11 cellular contexts compared by ENCODE assay signal in the genomic region with DNA sequence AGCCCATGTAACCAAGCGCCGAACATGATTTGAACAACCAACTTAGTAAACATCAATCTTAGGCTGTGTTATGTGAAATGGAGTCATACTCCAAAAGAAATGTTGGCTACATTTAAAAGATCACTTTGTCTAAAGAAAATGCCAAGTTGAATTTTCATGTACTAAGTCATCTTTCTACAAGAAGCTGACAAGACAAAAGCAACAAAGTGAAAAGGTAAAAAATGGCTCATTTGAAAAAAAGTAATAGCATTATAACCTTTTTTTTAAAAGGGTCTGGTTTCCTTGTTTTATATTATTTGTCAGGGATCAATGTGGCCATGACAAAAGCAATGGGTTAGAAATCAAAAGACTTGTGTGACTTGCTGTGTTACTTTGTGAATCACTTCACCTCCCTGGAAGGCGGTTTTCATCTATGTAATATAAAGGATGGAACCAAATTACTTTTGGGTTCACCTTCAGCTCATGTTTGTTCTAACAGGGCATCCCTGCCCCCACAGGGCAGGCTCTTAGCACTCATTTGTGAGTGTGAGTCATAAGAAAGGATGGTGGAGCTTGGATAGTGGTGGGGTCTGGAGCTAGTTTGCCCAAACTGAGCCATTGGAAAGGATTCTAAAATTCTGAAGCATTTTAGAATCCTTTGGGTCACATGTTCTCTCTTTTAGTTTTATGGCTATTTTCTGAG.
DNase-seq lines count a peak whose midpoint lies in the region; TF ChIP-seq lines count a peak whose summit lies in the region.
"Had no signal": no experiment of that assay in that cellular context is flagged by ENCODE, and none has a peak within 500 bp of the region (broad histone marks: within the 10 kb centered on the region; RNA-seq: fewer than 3 reads in every experiment).

No MANE protein-coding gene starts in this region.

- H3K27ac ChIP-seq in thyroid gland: peak overlapping the region in 1 of 3 donors; percentile 14

- DNase-seq in activated CD4-positive, alpha-beta T cell treated with anti-CD3 and anti-CD28 coated beads for 48 hours: peak; percentile 62
- no peak for DNase-seq in activated CD4-positive, alpha-beta T cell treated with anti-CD3 and anti-CD28 coated beads for 1 hour
- DNase-seq in activated naive CD4-positive, alpha-beta T cell treated with anti-CD3 and anti-CD28 coated beads for 36 hours: peak; percentile 67
- DNase-seq in iPS-NIHi7 (ENCODE audit: extremely low spot score): peak; percentile 63
- DNase-seq in thyroid gland: peak; percentile 16 to 31
- no peak for DNase-seq in amygdala (lab: John Stamatoyannopoulos, UW)
- no peak for DNase-seq in MV-4-11 (lab: John Stamatoyannopoulos, UW)
- DNase-seq in NCI-H2081 (lab: John Stamatoyannopoulos, UW): no peak
- DNase-seq: OCI-M1 had no signal

- no peaks in the 10 kb centered on the region for H3K27me3 Mint-ChIP-seq in activated naive CD4-positive, alpha-beta T cell treated with anti-CD3 and anti-CD28 coated beads for 36 hours (ENCODE audit: low read depth)
- H3K27me3 Mint-ChIP-seq: B cell had no signal

- intact Hi-C loops in activated naive CD4-positive, alpha-beta T cell treated with anti-CD3 and anti-CD28 coated beads for 36 hours (cut with micrococcal nuclease): loop anchor here (1.0 to 5.0 kb wide), 4 partner anchors 149 to 334 kb away; a partner anchor contains a TSS
- intact Hi-C loops in thyroid gland (cut with DNase I): loop anchor here (5.0 kb wide), 1 partner anchor 286 kb away; a partner anchor contains a TSS

- H3K4me3 Mint-ChIP-seq in activated naive CD4-positive, alpha-beta T cell treated with anti-CD3 and anti-CD28 coated beads for 36 hours: no peak overlapping the region
- H3K4me3 Mint-ChIP-seq: B cell had no signal

- no peaks in the 10 kb centered on the region for H3K9me3 ChIP-seq in thyroid gland

- H3K4me1 Mint-ChIP-seq in activated naive CD4-positive, alpha-beta T cell treated with anti-CD3 and anti-CD28 coated beads for 36 hours (ENCODE audit: low read depth): peaks cover 82% of the 10 kb centered on the region

- peaks cover 27 to 34% of the 10 kb centered on the region in 2 donors for H3K4me1 ChIP-seq in thyroid gland

- H3K4me3 ChIP-seq in thyroid gland (replicated peaks in 1 of 3): no peak overlapping the region

- no peak for TF ChIP-seq POLR2A in thyroid gland (IDR thresholded peaks at IDR 0.05)

- TF ChIP-seq CTCF in thyroid gland (IDR thresholded peaks at IDR 0.05): no peak

- H3K27ac Mint-ChIP-seq in activated naive CD4-positive, alpha-beta T cell treated with anti-CD3 and anti-CD28 coated beads for 36 hours: peak overlapping the region; percentile 87
- H3K27ac Mint-ChIP-seq: activated T-helper 2 cell treated with anti-CD3 and anti-CD28 coated beads, Interferon-gamma antibody, Interleukin-2, Interleukin-4, amounts not matched to agents 10 μg/mL and 5 μg/mL and 100 μg/mL, durations not matched to agents 14 hours and 24 hours and 36 hours; B cell had no signal

- no peaks in the 10 kb centered on the region for H3K36me3 ChIP-seq in thyroid gland

- CTCF ChIA-PET in activated naive CD4-positive, alpha-beta T cell treated with anti-CD3 and anti-CD28 coated beads for 36 hours (lab: Charles Lee): interaction anchor here (0.6 to 4.3 kb wide), 35 partner anchors 8 to 1227 kb away, joined by 3 to 30 read pairs (median 4); a partner anchor contains a TSS

- H3K9me3 Mint-ChIP-seq in activated naive CD4-positive, alpha-beta T cell treated with anti-CD3 and anti-CD28 coated beads for 36 hours: no peaks in the 10 kb centered on the region
- H3K9me3 Mint-ChIP-seq: activated T-helper 2 cell treated with anti-CD3 and anti-CD28 coated beads, Interferon-gamma antibody, Interleukin-2, Interleukin-4, amounts not matched to agents 10 μg/mL and 5 μg/mL and 100 μg/mL, durations not matched to agents 14 hours and 24 hours and 36 hours had no signal

- no peaks in the 10 kb centered on the region for H3K27me3 ChIP-seq in thyroid gland

- WGBS in thyroid gland, 2 donors: 90% methylated on average over 3 of the region's 3 CpGs

- H3K36me3 Mint-ChIP-seq in activated naive CD4-positive, alpha-beta T cell treated with anti-CD3 and anti-CD28 coated beads for 36 hours (ENCODE audit: low read depth): peaks cover 37% of the 10 kb centered on the region

Comparison
In these comparisons a context has a peak if more than half of its experiments do, and no peak if none do; other contexts are left out.
1. DNase-seq: peak in activated CD4-positive, alpha-beta T cell treated with anti-CD3 and anti-CD28 coated beads for 48 hours (single experiment), activated naive CD4-positive, alpha-beta T cell treated with anti-CD3 and anti-CD28 coated beads for 36 hours (single experiment), iPS-NIHi7 (single experiment) and thyroid gland (2 of 2); none in activated CD4-positive, alpha-beta T cell treated with anti-CD3 and anti-CD28 coated beads for 1 hour (single experiment), amygdala (0 of 56), MV-4-11 (single experiment) and NCI-H2081 (0 of 2).